In the genomic region with DNA sequence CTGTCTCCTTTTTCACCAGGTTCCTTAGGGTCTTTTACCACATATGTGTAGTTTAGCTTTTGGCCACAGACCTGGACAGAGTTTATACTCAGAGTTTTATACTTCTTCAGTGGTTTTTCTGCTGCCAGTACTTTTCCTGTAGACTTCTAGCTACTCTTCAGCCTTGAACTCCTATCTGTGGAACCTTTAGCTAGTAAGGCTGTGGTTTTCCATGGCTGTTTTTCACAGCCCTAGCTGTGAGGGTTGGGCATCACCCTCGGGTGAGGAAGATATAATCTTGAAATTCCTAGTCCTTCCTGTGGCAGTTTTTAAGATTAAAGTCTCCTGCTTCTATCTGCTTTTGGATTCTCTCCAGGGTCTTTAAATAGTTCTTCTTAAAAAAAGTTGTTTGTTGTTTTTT, we compare ENCODE assay signal across 17 cellular contexts.
A peak's percentile ranks its signal among the peaks of the same experiment; 100 is the strongest.
DNase-seq lines count a peak whose midpoint lies in the region; ATAC-seq, FAIRE-seq and TF ChIP-seq lines count a peak whose summit lies in the region.
"Had no signal": no experiment of that assay in that cellular context is flagged by ENCODE, and none has a peak within 500 bp of the region (broad histone marks: within the 10 kb centered on the region; RNA-seq: fewer than 3 reads in every experiment).

No MANE protein-coding gene starts in this region.

- no peaks in the 10 kb centered on the region for H4K20me1 ChIP-seq in HepG2 (ENCODE audit: insufficient read depth, low read length)

- H3K9ac ChIP-seq in HepG2 (ENCODE audit: insufficient read depth, low read depth, low read length) = no peak overlapping the region

- DNase-seq in HepG2 (ENCODE audit: low spot score) (no peak), right lobe of liver (no peak), RPMI7951 (ENCODE audit: low read depth) (peak; percentile 43), fibroblast of villous mesenchyme (ENCODE audit: low read depth) (peak; percentile 46), coronary artery (ENCODE audit: low spot score) (no peak), HFFc6 (no peak)
- DNase-seq: C1 segment of cervical spinal cord; CD4-positive, alpha-beta T cell; COR-L47; DMS153; DMS79 treated with DMSO at 0.1 percent for 48 hours; GF-D8; H7 had no signal

- TF ChIP-seq POLR2A in HepG2 (IDR thresholded peaks at IDR 0.05; ENCODE audit: insufficient read depth in 1 of 2, low read depth in 2 of 2, low read length in 2 of 2) (no peak), right lobe of liver (IDR thresholded peaks at IDR 0.05) (no peak)

- intact Hi-C loops in HepG2 (cut with micrococcal nuclease; ENCODE audit: unreplicated experiment) = no loop called here
- intact Hi-C loops in right lobe of liver (cut with DNase I) = no loop called here

- peaks cover 20% of the 10 kb centered on the region for H3K4me1 ChIP-seq in HepG2 (ENCODE audit: insufficient read depth, low read length)
- H3K4me1 ChIP-seq in right lobe of liver = no peaks in the 10 kb centered on the region

- H3K4me1 Mint-ChIP-seq in HFFc6 (ENCODE audit: low read depth) = peaks cover 11% of the 10 kb centered on the region

- H2AFZ ChIP-seq in HepG2 (ENCODE audit: low read length) = no peak overlapping the region

- H3K27ac ChIP-seq in HepG2 (ENCODE audit: extremely low read length, insufficient read depth, low read length) (no peak overlapping the region), right lobe of liver (no peak overlapping the region), coronary artery (no peak overlapping the region)

- H3K27me3 ChIP-seq in HepG2 (ENCODE audit: control insufficient read depth in 1 of 2, insufficient read depth in 2 of 2, low read length in 2 of 2) (no peaks in the 10 kb centered on the region), right lobe of liver (no peaks in the 10 kb centered on the region)

- H3K9me3 ChIP-seq in HepG2 (ENCODE audit: low read length) = no peaks in the 10 kb centered on the region
- H3K9me3 ChIP-seq in right lobe of liver = no peaks in the 10 kb centered on the region

- TF ChIP-seq CTCF in HepG2 (CRISPR knock-in tag; IDR thresholded peaks at IDR 0.05) (no peak), right lobe of liver (IDR thresholded peaks at IDR 0.05) (no peak), fibroblast of villous mesenchyme (IDR thresholded peaks at IDR 0.05; ENCODE audit: insufficient read depth, low read depth, low read length) (no peak), coronary artery (IDR thresholded peaks at IDR 0.05) (no peak), HFFc6 (IDR thresholded peaks at IDR 0.05) (no peak)

- in situ Hi-C loops in HepG2 (cut with HindIII; ENCODE audit: extremely low pct_ligation_motif_present, low pct_unique_long_range_greater_than_20kb) = no loop called here

- H3K27me3 Mint-ChIP-seq in HFFc6 (ENCODE audit: insufficient read depth) = 0 out of 2 replicates have a peak, but pooled peaks cover 2% of the 10 kb centered on the region
- H3K27me3 Mint-ChIP-seq: CD4-positive, alpha-beta T cell had no signal

- peak; percentile 60 for ATAC-seq in HepG2
- ATAC-seq in right lobe of liver = no peak
- ATAC-seq in GM18907 (IDR thresholded peaks at IDR 0.05; ENCODE audit: unreplicated experiment) = no peak
- ATAC-seq in HG03457 (IDR thresholded peaks at IDR 0.05; ENCODE audit: unreplicated experiment) = no peak

- no peak overlapping the region for H3K27ac Mint-ChIP-seq in HFFc6
- H3K27ac Mint-ChIP-seq: B cell; CD4-positive, alpha-beta T cell had no signal

- CTCF ChIA-PET in HepG2 (lab: Yijun Ruan, JAX; ENCODE audit: low intra/inter-chr PET ratio, low total read pairs) = no interaction called here

- no peaks in the 10 kb centered on the region for H3K79me2 ChIP-seq in HepG2 (ENCODE audit: insufficient read depth, low read length)

- H3K36me3 ChIP-seq in HepG2 (replicated peaks in 1 of 2; ENCODE audit: control insufficient read depth in 1 of 2, insufficient read depth in 2 of 2, low read length in 2 of 2) (no peaks in the 10 kb centered on the region), right lobe of liver (no peaks in the 10 kb centered on the region)

- H3K4me2 ChIP-seq in HepG2 (ENCODE audit: low read depth, low read length) = no peak overlapping the region

- no peak for TF ChIP-seq RAD21 in HepG2 (CRISPR knock-in tag; IDR thresholded peaks at IDR 0.05)

- H3K36me3 Mint-ChIP-seq in HFFc6 (ENCODE audit: low read depth) = peaks cover 10% of the 10 kb centered on the region

- peaks cover 9% of the 10 kb centered on the region for H3K9me3 Mint-ChIP-seq in HFFc6

- no peak for FAIRE-seq in HepG2 (lab: Jason Lieb, UNC)
- FAIRE-seq: D721Med had no signal

- no TSS peak for BruUV-seq in HepG2 (replicated peaks; lab: Mats Ljungman, UMichigan)

- TF ChIP-seq EP300 in HepG2 (IDR thresholded peaks at IDR 0.05; ENCODE audit: low read depth in 2 of 2, low read length in 2 of 2) (no peak), HepG2 (CRISPR knock-in tag; IDR thresholded peaks at IDR 0.05; ENCODE audit: borderline replicate concordance) (no peak)

- WGBS in HepG2 (ENCODE audit: low lambda C conversion rate) = 20% methylated on average over 1 of the region's 1 CpG
- WGBS in right lobe of liver (ENCODE audit: insufficient coverage, low coverage, low lambda C conversion rate, missing lambda C conversion rate) = 25% methylated on average over 1 of the region's 1 CpG

- H3K4me3 Mint-ChIP-seq in HFFc6 = no peak overlapping the region
- H3K4me3 Mint-ChIP-seq: B cell; CD4-positive, alpha-beta T cell had no signal

- H3K4me3 ChIP-seq in HepG2 (replicated peaks in 1 of 3; ENCODE audit: insufficient read depth in 1 of 3, low read depth in 2 of 3, low read length in 3 of 3) (no peak overlapping the region), right lobe of liver (no peak overlapping the region), fibroblast of villous mesenchyme (ENCODE audit: low read depth, low read length) (no peak overlapping the region), coronary artery (no peak overlapping the region)

- POLR2A ChIA-PET in HepG2 (lab: Yijun Ruan, JAX) = no interaction called here

TF ChIP-seq in HepG2, 621 proteins besides CTCF, POLR2A, EP300 and RAD21:
- TF ChIP-seq ZFP1 (CRISPR knock-in tag; IDR thresholded peaks at IDR 0.05) (peak; percentile 43; the same call in 1 of the 2 replicates), ZNF670 (CRISPR knock-in tag; IDR thresholded peaks at IDR 0.05; ENCODE audit: borderline replicate concordance) (no peak)

Comparison
In these comparisons a context has a peak if more than half of its experiments do, and no peak if none do; other contexts are left out.
1. DNase-seq: peak in RPMI7951 (single experiment) and fibroblast of villous mesenchyme (single experiment); none in HepG2 (single experiment), right lobe of liver (0 of 3), coronary artery (single experiment) and HFFc6 (single experiment).